18 cellular contexts compared by ENCODE assay signal in the genomic region with DNA sequence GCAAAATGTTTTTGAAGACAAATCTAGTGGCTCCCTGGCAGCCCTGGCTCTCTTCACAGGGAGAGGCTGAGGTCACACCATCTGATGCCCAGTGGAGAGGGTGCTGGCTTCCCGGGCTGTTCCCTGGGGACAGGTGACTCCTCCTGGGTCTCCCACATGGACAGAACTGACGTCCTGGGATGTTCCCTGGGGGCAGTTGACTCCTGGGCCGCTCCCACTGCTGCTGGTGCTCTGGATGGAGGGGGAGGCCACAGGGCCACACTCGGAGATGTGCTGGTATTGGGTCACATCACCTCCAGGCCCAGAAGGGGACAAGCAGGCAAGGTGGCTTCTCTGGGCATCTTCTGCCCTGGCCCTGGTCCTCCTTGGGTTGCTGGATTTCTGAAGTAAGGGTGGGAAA. TPM values are rescaled to one million over a fixed set of nuclear protein-coding genes. Genes with fewer than 3 reads are reported as not detected.
A peak's percentile ranks its signal among the peaks of the same experiment; 100 is the strongest.
DNase-seq lines count a peak whose midpoint lies in the region; TF ChIP-seq lines count a peak whose summit lies in the region.
"Had no signal": no experiment of that assay in that cellular context is flagged by ENCODE, and none has a peak within 500 bp of the region (broad histone marks: within the 10 kb centered on the region; RNA-seq: fewer than 3 reads in every experiment).

No MANE protein-coding gene starts in this region.

- H3K27me3 ChIP-seq in BLaER1 (no peaks in the 10 kb centered on the region), HL-60 (ENCODE audit: insufficient read depth, poor library complexity, severe bottlenecking) (no peaks in the 10 kb centered on the region), osteoblast (ENCODE audit: insufficient read depth, low read length) (no peaks in the 10 kb centered on the region)

- H3K9me2 ChIP-seq in OCI-LY7 (ENCODE audit: insufficient read depth, low read length): no peaks in the 10 kb centered on the region

- peaks cover 53% of the 10 kb centered on the region for H3K9me3 ChIP-seq in BLaER1
- H3K9me3 ChIP-seq in osteoblast (ENCODE audit: low read depth, low read length): no peaks in the 10 kb centered on the region
- peaks cover 21% of the 10 kb centered on the region for H3K9me3 ChIP-seq in OCI-LY7 (ENCODE audit: low read length)

- no TSS peak for BruUV-seq in OCI-LY7 (replicated peaks; lab: Mats Ljungman, UMichigan)

- H3K4me2 ChIP-seq in BLaER1: peak overlapping the region; percentile 4; the same call in 1 of the 2 replicates
- no peak overlapping the region for H3K4me2 ChIP-seq in osteoblast (ENCODE audit: insufficient read depth, low read length)
- H3K4me2 ChIP-seq in OCI-LY7 (ENCODE audit: low read length): no peak overlapping the region
- H3K4me2 ChIP-seq: A549 had no signal

- POLR2A ChIA-PET in GM10248 (lab: Yijun Ruan, JAX): no interaction called here
- POLR2A ChIA-PET in OCI-LY7 (lab: Charles Lee): no interaction called here

- no peak overlapping the region for H2AFZ ChIP-seq in osteoblast (ENCODE audit: low read length)
- no peak overlapping the region for H2AFZ ChIP-seq in OCI-LY7 (ENCODE audit: low read length)

- intact Hi-C loops in OCI-LY7 (cut with micrococcal nuclease; ENCODE audit: unreplicated experiment): no loop called here

- H3K4me3 ChIP-seq in BLaER1 (no peak overlapping the region), HL-60 (replicated peaks; ENCODE audit: insufficient read depth, low read length) (no peak overlapping the region), osteoblast (ENCODE audit: insufficient read depth, low read length) (no peak overlapping the region), OCI-LY7 (ENCODE audit: low read depth, low read length, poor library complexity, severe bottlenecking) (no peak overlapping the region)
- H3K4me3 ChIP-seq: A549 had no signal

- H3K4me1 ChIP-seq in BLaER1 (peaks cover 33% of the 10 kb centered on the region), osteoblast (ENCODE audit: insufficient read depth, low read length) (no peaks in the 10 kb centered on the region), OCI-LY7 (ENCODE audit: insufficient read depth, low read length, poor library complexity, severe bottlenecking) (no peaks in the 10 kb centered on the region)
- H3K4me1 ChIP-seq: A549, Caco-2 had no signal

- peak; percentile 12 for DNase-seq in GM10248 (ENCODE audit: extremely low spot score)
- no peak for DNase-seq in HL-60 (ENCODE audit: low read depth in 1 of 2, low spot score in 1 of 2)
- peak; percentile 63 for DNase-seq in osteoblast (ENCODE audit: insufficient read length, low spot score, missing footprints)
- no peak for DNase-seq in SW 1271 (lab: John Stamatoyannopoulos, UW)
- DNase-seq in NOMO-1 (lab: John Stamatoyannopoulos, UW; ENCODE audit: unreplicated experiment in 2 of 2): no peak
- no peak for DNase-seq in kidney tubule cell (ENCODE audit: low spot score)
- no peak for DNase-seq in OCI-LY7 (ENCODE audit: low spot score)
- DNase-seq: AML-193; Caco-2; Calu3; CD4-positive, alpha-beta T cell; CD8-positive, alpha-beta T cell; DMS79 treated with DMSO at 0.1 percent for 48 hours; GF-D8 had no signal

- no peak overlapping the region for H3K27ac ChIP-seq in BLaER1
- H3K27ac ChIP-seq in HL-60 (replicated peaks): peak overlapping the region; percentile 46
- no peak overlapping the region for H3K27ac ChIP-seq in osteoblast (ENCODE audit: low read depth, low read length)
- no peak overlapping the region for H3K27ac ChIP-seq in OCI-LY7 (ENCODE audit: low read depth, low read length, poor library complexity, severe bottlenecking)
- H3K27ac ChIP-seq: 22Rv1, A549, C4-2B had no signal

- H3K36me3 ChIP-seq in BLaER1 (peaks cover under 1% of the 10 kb centered on the region; the same call in 1 of the 2 replicates), osteoblast (ENCODE audit: insufficient read depth, low read length) (no peaks in the 10 kb centered on the region), OCI-LY7 (ENCODE audit: insufficient read depth, low read length) (no peaks in the 10 kb centered on the region)

- no peaks in the 10 kb centered on the region for H4K20me1 ChIP-seq in BLaER1
- no peaks in the 10 kb centered on the region for H4K20me1 ChIP-seq in osteoblast (ENCODE audit: insufficient read depth, low read length)
- H4K20me1 ChIP-seq in OCI-LY7 (ENCODE audit: insufficient read depth, low read length): no peaks in the 10 kb centered on the region

- H3K79me2 ChIP-seq in osteoblast (ENCODE audit: insufficient read depth, low read length) (no peaks in the 10 kb centered on the region), OCI-LY7 (ENCODE audit: insufficient read depth, low read depth, low read length) (no peaks in the 10 kb centered on the region)

- TF ChIP-seq CTCF in GM10248 (IDR thresholded peaks at IDR 0.05; ENCODE audit: control extremely low read depth, extremely low read depth, low read depth, missing control alignments): no peak
- no peak for TF ChIP-seq CTCF in HL-60 (IDR thresholded peaks at IDR 0.05; ENCODE audit: insufficient read depth, low read length)
- no peak for TF ChIP-seq CTCF in osteoblast (IDR thresholded peaks at IDR 0.05; ENCODE audit: extremely low read depth, low read depth, low read length)
- TF ChIP-seq CTCF in OCI-LY7 (conservative IDR thresholded peaks at IDR 0.05; ENCODE audit: low read length): no peak

- no peak overlapping the region for H3K9ac ChIP-seq in BLaER1

- CTCF ChIA-PET in GM10248 (lab: Yijun Ruan, JAX): no interaction called here
- CTCF ChIA-PET in OCI-LY7 (lab: Charles Lee; ENCODE audit: unreplicated experiment): no interaction called here

RNA-seq across cellular contexts. Expression of a gene that starts 27.8 kb away (rescaled TPM):
- total RNA-seq in osteoblast (34.7 and 37.4 TPM in 2 replicates), OCI-LY7 (2022) (56.8 and 69.5 TPM in 2 replicates)
- total RNA-seq in OCI-LY7 (2014; rRNA removed; shearing (Covaris generic)): 88.5 and 93.7 TPM in 2 replicates

Comparison
In these comparisons a context has a peak if more than half of its experiments do, and no peak if none do; other contexts are left out.
1. DNase-seq: peak in GM10248 (single experiment) and osteoblast (single experiment); none in HL-60 (0 of 2), SW 1271 (0 of 2), NOMO-1 (0 of 2), kidney tubule cell (single experiment) and OCI-LY7 (single experiment).